20 cellular contexts compared by ENCODE assay signal in the genomic region with DNA sequence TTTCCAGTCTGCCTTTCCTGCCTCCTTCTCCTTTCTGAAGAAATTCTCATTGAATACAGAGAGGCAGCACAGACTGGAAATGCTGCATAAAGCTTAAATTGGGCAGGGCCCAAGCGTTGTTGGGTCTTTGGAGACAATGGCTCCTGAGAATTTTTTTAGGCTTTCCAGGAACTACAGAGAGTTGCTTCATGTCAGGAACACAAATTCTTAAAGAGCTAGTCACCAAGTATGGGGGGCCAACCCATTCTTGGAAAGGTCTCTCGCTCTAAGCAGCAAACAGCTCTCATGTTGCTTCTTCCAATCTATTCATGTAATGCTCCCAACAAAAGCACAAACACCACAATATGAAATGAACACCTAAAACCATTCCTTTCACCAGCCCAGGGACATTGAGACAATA. TPM values are rescaled to one million over a fixed set of nuclear protein-coding genes. Genes with fewer than 3 reads are reported as not detected.
DNase-seq lines count a peak whose midpoint lies in the region; ATAC-seq and TF ChIP-seq lines count a peak whose summit lies in the region.
"Had no signal": no experiment of that assay in that cellular context is flagged by ENCODE, and none has a peak within 500 bp of the region (broad histone marks: within the 10 kb centered on the region; RNA-seq: fewer than 3 reads in every experiment).

No MANE protein-coding gene starts in this region.

- H3K4me1 ChIP-seq in sigmoid colon: peaks cover 0 to 17% (median 15%) of the 10 kb centered on the region in 4 donors

- no peaks in the 10 kb centered on the region for H3K36me3 ChIP-seq in brain microvascular endothelial cell (replicated peaks)
- no peaks in the 10 kb centered on the region for H3K36me3 ChIP-seq in sigmoid colon
- H3K36me3 ChIP-seq: heart left ventricle, transverse colon had no signal

- 79 to 87% methylated on average over 2 of the region's 2 CpGs for WGBS in sigmoid colon, 2 donors

- peaks cover 46 to 54% of the 10 kb centered on the region in 2 donors for H3K27me3 Mint-ChIP-seq in natural killer cell (ENCODE audit: low read depth in 2 of 2)

- no peaks in the 10 kb centered on the region for H3K9me3 ChIP-seq in sigmoid colon
- H3K9me3 ChIP-seq: heart left ventricle, transverse colon had no signal

- H3K27ac Mint-ChIP-seq in natural killer cell: no peak overlapping the region
- H3K27ac Mint-ChIP-seq: activated naive CD4-positive, alpha-beta T cell treated with anti-CD3 and anti-CD28 coated beads, Interleukin-2, amount 10 ng/mL, durations not matched to agents 7 days and 5 days; CD4-positive, alpha-beta T cell; nephron progenitor cell; stimulated activated naive CD8-positive, alpha-beta T cell treated with anti-CD3 and anti-CD28 coated beads, Interleukin-15, Interleukin-2, amounts not matched to agents 100 ng/mL and 50 ng/mL, for 24 hours had no signal

- intact Hi-C loops in natural killer cell (cut with micrococcal nuclease): no loop called here
- intact Hi-C loops in sigmoid colon (cut with DNase I): no loop called here

- H3K4me1 Mint-ChIP-seq in natural killer cell: peaks cover 0 to 7% of the 10 kb centered on the region in 2 donors

- H3K4me3 ChIP-seq in brain microvascular endothelial cell (ENCODE audit: low read depth, low read length) (no peak overlapping the region), sigmoid colon (no peak overlapping the region)
- H3K4me3 ChIP-seq: heart left ventricle, transverse colon had no signal

- no peak overlapping the region for H3K4me3 Mint-ChIP-seq in natural killer cell
- H3K4me3 Mint-ChIP-seq: activated naive CD4-positive, alpha-beta T cell treated with anti-CD3 and anti-CD28 coated beads, Interleukin-2, amount 10 ng/mL, durations not matched to agents 7 days and 5 days; CD4-positive, alpha-beta T cell; nephron progenitor cell; stimulated activated naive CD8-positive, alpha-beta T cell treated with anti-CD3 and anti-CD28 coated beads, Interleukin-15, Interleukin-2, amounts not matched to agents 100 ng/mL and 50 ng/mL, for 24 hours had no signal

- no peak for ATAC-seq in natural killer cell
- ATAC-seq in GM18517 (IDR thresholded peaks at IDR 0.05; ENCODE audit: unreplicated experiment): no peak
- ATAC-seq: heart left ventricle had no signal

- TF ChIP-seq EP300 in sigmoid colon (IDR thresholded peaks at IDR 0.05): no peak

- in situ Hi-C loops in ACHN (cut with HindIII; ENCODE audit: low pct_ligation_motif_present, low pct_unique_long_range_greater_than_20kb, low sequenced_read_pairs): no loop called here
- in situ Hi-C loops in brain microvascular endothelial cell (cut with HindIII; ENCODE audit: low pct_ligation_motif_present, low sequenced_read_pairs): no loop called here

- H3K9me3 Mint-ChIP-seq in natural killer cell: no peaks in the 10 kb centered on the region
- H3K9me3 Mint-ChIP-seq: activated naive CD4-positive, alpha-beta T cell treated with anti-CD3 and anti-CD28 coated beads, Interleukin-2, amount 10 ng/mL, durations not matched to agents 7 days and 5 days; CD4-positive, alpha-beta T cell; nephron progenitor cell; stimulated activated naive CD8-positive, alpha-beta T cell treated with anti-CD3 and anti-CD28 coated beads, Interleukin-15, Interleukin-2, amounts not matched to agents 100 ng/mL and 50 ng/mL, for 24 hours had no signal

- TF ChIP-seq CTCF in brain microvascular endothelial cell (IDR thresholded peaks at IDR 0.05; ENCODE audit: low read depth, low read length, missing control alignments) (no peak), natural killer cell (IDR thresholded peaks at IDR 0.05) (no peak), sigmoid colon (IDR thresholded peaks at IDR 0.05) (no peak)

- TF ChIP-seq POLR2A in sigmoid colon (IDR thresholded peaks at IDR 0.05): no peak

- no peaks in the 10 kb centered on the region for H3K36me3 Mint-ChIP-seq in natural killer cell
- H3K36me3 Mint-ChIP-seq: activated naive CD4-positive, alpha-beta T cell treated with anti-CD3 and anti-CD28 coated beads, Interleukin-2, amount 10 ng/mL, durations not matched to agents 7 days and 5 days had no signal

- DNase-seq in ACHN: peak; percentile 47
- DNase-seq in HT1080 (ENCODE audit: low read depth): peak; percentile 13
- peak; percentile 43 for DNase-seq in brain microvascular endothelial cell
- peak; percentile 59 for DNase-seq in kidney glomerular epithelial cell (lab: John Stamatoyannopoulos, UW)
- DNase-seq in natural killer cell: no peak
- no peak for DNase-seq in HuH-7 (ENCODE audit: low spot score)
- DNase-seq in sigmoid colon: no peak
- DNase-seq: activated CD4-positive, alpha-beta T cell treated with anti-CD3 and anti-CD28 coated beads, Interleukin-2, amount 50 U/mL, for 1 hour; activated naive CD4-positive, alpha-beta T cell treated with anti-CD3 and anti-CD28 coated beads, Interleukin-2, amount 10 ng/mL, durations not matched to agents 7 days and 5 days; CD4-positive, alpha-beta T cell; heart left ventricle; MV-4-11; NCI-H1930; nephron progenitor cell; transverse colon had no signal

- no peak overlapping the region for H3K27ac ChIP-seq in brain microvascular endothelial cell
- H3K27ac ChIP-seq in sigmoid colon: no peak overlapping the region
- H3K27ac ChIP-seq: heart left ventricle, transverse colon had no signal

- peaks cover 34% of the 10 kb centered on the region for H3K27me3 ChIP-seq in brain microvascular endothelial cell (replicated peaks)
- H3K27me3 ChIP-seq in sigmoid colon: peaks cover 49 to 81% (median 75%) of the 10 kb centered on the region in 3 donors

RNA-seq across cellular contexts. Expression of a gene that starts 6.9 kb away (rescaled TPM):
- not detected in 2 replicates for total RNA-seq in HT1080 (2014; rRNA removed; shearing (Covaris generic))
- polyA plus RNA-seq in HT1080 (2015; cell fraction: cytosol; rRNA removed): 0.02 and 0.05 TPM in 2 replicates
- 0.14 TPM in 1 of 2 replicates, not detected in the other for polyA plus RNA-seq in HT1080 (2015; cell fraction: nucleus; rRNA removed)
- total RNA-seq in natural killer cell: not detected
- under 1 TPM in 1 of 4 donors, not detected in 3; 0.28 TPM for total RNA-seq in sigmoid colon
- polyA plus RNA-seq in sigmoid colon: 10 to 100 TPM in 2 of 3 donors, 1 to 10 TPM in 1; 9.6 to 13.2 (median 11.8) TPM
- total RNA-seq: bronchial epithelial cell; CD4-positive, alpha-beta T cell; heart left ventricle; mesenteric fat pad; NCI-H460 had no signal
- polyA plus RNA-seq: heart left ventricle had no signal

Comparison
In these comparisons a context has a peak if more than half of its experiments do, and no peak if none do; other contexts are left out.
1. DNase-seq: peak in ACHN (single experiment), HT1080 (single experiment), brain microvascular endothelial cell (single experiment) and kidney glomerular epithelial cell (single experiment); none in natural killer cell (single experiment), HuH-7 (single experiment) and sigmoid colon (single experiment).